In genomic region chr11:74453373-74453975, GRCh38 we compare ENCODE assay signal across 1 cellular context.
TF ChIP-seq lines count a peak whose summit lies in the region.

No MANE protein-coding gene starts in this region.

TF ChIP-seq in K562, 482 proteins besides CTCF, POLR2A, EP300 and RAD21 (continued from another document):
- TF ChIP-seq, protein P1, sequence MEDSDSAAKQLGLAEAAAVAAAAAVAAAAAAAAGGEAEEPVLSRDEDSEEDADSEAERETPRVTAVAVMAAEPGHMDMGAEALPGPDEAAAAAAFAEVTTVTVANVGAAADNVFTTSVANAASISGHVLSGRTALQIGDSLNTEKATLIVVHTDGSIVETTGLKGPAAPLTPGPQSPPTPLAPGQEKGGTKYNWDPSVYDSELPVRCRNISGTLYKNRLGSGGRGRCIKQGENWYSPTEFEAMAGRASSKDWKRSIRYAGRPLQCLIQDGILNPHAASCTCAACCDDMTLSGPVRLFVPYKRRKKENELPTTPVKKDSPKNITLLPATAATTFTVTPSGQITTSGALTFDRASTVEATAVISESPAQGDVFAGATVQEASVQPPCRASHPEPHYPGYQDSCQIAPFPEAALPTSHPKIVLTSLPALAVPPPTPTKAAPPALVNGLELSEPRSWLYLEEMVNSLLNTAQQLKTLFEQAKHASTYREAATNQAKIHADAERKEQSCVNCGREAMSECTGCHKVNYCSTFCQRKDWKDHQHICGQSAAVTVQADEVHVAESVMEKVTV (CRISPR knock-in tag; IDR thresholded peaks at IDR 0.05), result peak; percentile 80
- TF ChIP-seq STAG1 (CRISPR knock-in tag; IDR thresholded peaks at IDR 0.05; ENCODE audit: borderline replicate concordance) (peak; percentile 51; the same call in 1 of the 2 replicates), KAT8 (IDR thresholded peaks at IDR 0.05; ENCODE audit: low read depth) (no peak), BDP1 (IDR thresholded peaks at IDR 0.05; ENCODE audit: insufficient read depth, insufficient read length) (no peak), ZNF324 (CRISPR knock-in tag; IDR thresholded peaks at IDR 0.05) (no peak), ZNF551 (CRISPR knock-in tag; IDR thresholded peaks at IDR 0.05) (no peak), RB1 (IDR thresholded peaks at IDR 0.05; ENCODE audit: low read depth) (peak; percentile 25; the same call in 1 of the 2 replicates), CHCHD3 (CRISPR knock-in tag; IDR thresholded peaks at IDR 0.05) (no peak), HDGF (IDR thresholded peaks at IDR 0.05) (no peak), SMC3 (conservative IDR thresholded peaks at IDR 0.05; ENCODE audit: insufficient read depth, low read depth, low read length) (peak; percentile 94), ARID2 (IDR thresholded peaks at IDR 0.05) (peak; percentile 69; the same call in 1 of the 2 replicates), CC2D1A (IDR thresholded peaks at IDR 0.05) (peak; percentile 62; the same call in 1 of the 2 replicates), NONO (IDR thresholded peaks at IDR 0.05; ENCODE audit: low read depth in 2 of 2, low read length in 1 of 2) (0 out of 4 replicates have a peak, but pooled peaks of 1 of the 2 experiments have one; percentile 18), ZFP36 (IDR thresholded peaks at IDR 0.05; ENCODE audit: low read depth, low read length, partially characterized antibody) (peak; percentile 12), NCOR1 (IDR thresholded peaks at IDR 0.05) (peak; percentile 16; the same call in 1 of the 2 replicates), GTF2E2 (tag; IDR thresholded peaks at IDR 0.05) (no peak), ZNF280A (IDR thresholded peaks at IDR 0.05; ENCODE audit: low read depth, partially characterized antibody) (no peak), MAZ (CRISPR knock-in tag; conservative IDR thresholded peaks at IDR 0.05 in 1 of 2, IDR thresholded peaks at IDR 0.05 in 1 of 2) (0 out of 4 replicates have a peak, but pooled peaks of 1 of the 2 experiments have one; percentile 26), ZKSCAN1 (IDR thresholded peaks at IDR 0.05; ENCODE audit: low read depth, low read length) (peak; percentile 99), MCM5 (IDR thresholded peaks at IDR 0.05; ENCODE audit: low read depth) (no peak)
- TF ChIP-seq, protein P2, sequence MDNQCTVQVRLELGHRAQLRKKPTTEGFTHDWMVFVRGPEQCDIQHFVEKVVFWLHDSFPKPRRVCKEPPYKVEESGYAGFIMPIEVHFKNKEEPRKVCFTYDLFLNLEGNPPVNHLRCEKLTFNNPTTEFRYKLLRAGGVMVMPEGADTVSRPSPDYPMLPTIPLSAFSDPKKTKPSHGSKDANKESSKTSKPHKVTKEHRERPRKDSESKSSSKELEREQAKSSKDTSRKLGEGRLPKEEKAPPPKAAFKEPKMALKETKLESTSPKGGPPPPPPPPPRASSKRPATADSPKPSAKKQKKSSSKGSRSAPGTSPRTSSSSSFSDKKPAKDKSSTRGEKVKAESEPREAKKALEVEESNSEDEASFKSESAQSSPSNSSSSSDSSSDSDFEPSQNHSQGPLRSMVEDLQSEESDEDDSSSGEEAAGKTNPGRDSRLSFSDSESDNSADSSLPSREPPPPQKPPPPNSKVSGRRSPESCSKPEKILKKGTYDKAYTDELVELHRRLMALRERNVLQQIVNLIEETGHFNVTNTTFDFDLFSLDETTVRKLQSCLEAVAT (IDR thresholded peaks at IDR 0.05), result peak in 1 of 2 experiments; percentile 45; a peak in 1 of 4 replicates
